Comparison of ENCODE assay signal across 12 cellular contexts in the genomic region with DNA sequence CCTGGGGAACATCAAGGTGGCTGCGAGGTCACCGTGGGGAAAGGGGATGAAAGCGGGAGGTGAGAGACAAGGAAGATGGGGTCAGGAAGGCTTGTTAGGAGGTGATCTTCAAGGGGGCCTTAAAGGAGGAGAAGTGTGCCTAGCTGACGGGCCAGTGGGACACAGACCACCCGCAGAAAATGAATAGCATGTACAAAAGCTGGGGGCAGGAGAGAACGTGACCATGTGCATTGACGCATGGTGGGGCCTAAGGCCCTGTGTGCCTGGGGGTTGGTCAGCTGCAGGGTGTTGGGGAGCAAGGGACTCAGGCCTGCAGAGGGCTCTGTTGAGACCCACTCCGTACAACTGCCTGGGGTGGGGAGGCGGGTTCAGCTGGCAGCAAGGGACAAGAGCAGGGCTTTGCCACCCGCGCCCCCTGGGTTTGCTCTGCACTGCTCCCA. TPM values are rescaled to one million over a fixed set of nuclear protein-coding genes. Genes with fewer than 3 reads are reported as not detected.
DNase-seq lines count a peak whose midpoint lies in the region; ATAC-seq and TF ChIP-seq lines count a peak whose summit lies in the region.
"Had no signal": no experiment of that assay in that cellular context is flagged by ENCODE, and none has a peak within 500 bp of the region (broad histone marks: within the 10 kb centered on the region; RNA-seq: fewer than 3 reads in every experiment).

No MANE protein-coding gene starts in this region.

- H3K36me3 Mint-ChIP-seq in T-helper 1 cell treated with Interleukin-12 subunit alpha and Interleukin-12 subunit beta and Interleukin-4 antibody, amounts not matched to agents 30 μg/mL and 1 μg/mL, for 36 hours (ENCODE audit: low read depth) = peaks cover 34% of the 10 kb centered on the region
- H3K36me3 Mint-ChIP-seq in central memory CD8-positive, alpha-beta T cell (ENCODE audit: insufficient read depth) = peaks cover 35% of the 10 kb centered on the region
- peaks cover 64% of the 10 kb centered on the region for H3K36me3 Mint-ChIP-seq in stimulated activated naive CD8-positive, alpha-beta T cell treated with anti-CD3 and anti-CD28 coated beads, Interleukin-15, Interleukin-2, amounts not matched to agents 100 ng/mL and 50 ng/mL, for 24 hours (ENCODE audit: low read depth)

- H3K27ac Mint-ChIP-seq in T-helper 1 cell treated with Interleukin-12 subunit alpha and Interleukin-12 subunit beta and Interleukin-4 antibody, amounts not matched to agents 30 μg/mL and 1 μg/mL, for 36 hours = peak overlapping the region; percentile 81
- peak overlapping the region; percentile 92 for H3K27ac Mint-ChIP-seq in central memory CD8-positive, alpha-beta T cell (ENCODE audit: low read depth)
- peak overlapping the region; percentile 94 for H3K27ac Mint-ChIP-seq in stimulated activated naive CD8-positive, alpha-beta T cell treated with anti-CD3 and anti-CD28 coated beads, Interleukin-15, Interleukin-2, amounts not matched to agents 100 ng/mL and 50 ng/mL, for 24 hours

- H3K4me3 ChIP-seq in NB4 (ENCODE audit: low read depth, low read length) = peak overlapping the region; percentile 44
- H3K4me3 ChIP-seq: A549, suprapubic skin had no signal

- H3K4me3 Mint-ChIP-seq in T-helper 1 cell treated with Interleukin-12 subunit alpha and Interleukin-12 subunit beta and Interleukin-4 antibody, amounts not matched to agents 30 μg/mL and 1 μg/mL, for 36 hours = peak overlapping the region; percentile 73
- H3K4me3 Mint-ChIP-seq in central memory CD8-positive, alpha-beta T cell = peak overlapping the region; percentile 46
- H3K4me3 Mint-ChIP-seq in stimulated activated naive CD8-positive, alpha-beta T cell treated with anti-CD3 and anti-CD28 coated beads, Interleukin-15, Interleukin-2, amounts not matched to agents 100 ng/mL and 50 ng/mL, for 24 hours = peak overlapping the region; percentile 66

- H3K27me3 Mint-ChIP-seq in T-helper 1 cell treated with Interleukin-12 subunit alpha and Interleukin-12 subunit beta and Interleukin-4 antibody, amounts not matched to agents 30 μg/mL and 1 μg/mL, for 36 hours (ENCODE audit: low read depth) = no peaks in the 10 kb centered on the region
- H3K27me3 Mint-ChIP-seq in central memory CD8-positive, alpha-beta T cell = no peaks in the 10 kb centered on the region
- H3K27me3 Mint-ChIP-seq in stimulated activated naive CD8-positive, alpha-beta T cell treated with anti-CD3 and anti-CD28 coated beads, Interleukin-15, Interleukin-2, amounts not matched to agents 100 ng/mL and 50 ng/mL, for 24 hours = no peaks in the 10 kb centered on the region

- ATAC-seq in central memory CD8-positive, alpha-beta T cell (replicated peaks; ENCODE audit: extremely low read depth, poor library complexity, severe bottlenecking) = no peak

- TF ChIP-seq POLR2A in NB4 (IDR thresholded peaks at IDR 0.05; ENCODE audit: extremely low read depth, insufficient read length) = no peak

- peaks cover 52% of the 10 kb centered on the region for H3K4me1 Mint-ChIP-seq in T-helper 1 cell treated with Interleukin-12 subunit alpha and Interleukin-12 subunit beta and Interleukin-4 antibody, amounts not matched to agents 30 μg/mL and 1 μg/mL, for 36 hours (ENCODE audit: low read depth)
- H3K4me1 Mint-ChIP-seq in central memory CD8-positive, alpha-beta T cell = peaks cover 51% of the 10 kb centered on the region
- H3K4me1 Mint-ChIP-seq in stimulated activated naive CD8-positive, alpha-beta T cell treated with anti-CD3 and anti-CD28 coated beads, Interleukin-15, Interleukin-2, amounts not matched to agents 100 ng/mL and 50 ng/mL, for 24 hours (ENCODE audit: low read depth) = peaks cover 75% of the 10 kb centered on the region

- TF ChIP-seq CTCF in NB4 (IDR thresholded peaks at IDR 0.05; ENCODE audit: low read depth, low read length) = peak; percentile 32

- no peaks in the 10 kb centered on the region for H3K9me3 Mint-ChIP-seq in T-helper 1 cell treated with Interleukin-12 subunit alpha and Interleukin-12 subunit beta and Interleukin-4 antibody, amounts not matched to agents 30 μg/mL and 1 μg/mL, for 36 hours
- H3K9me3 Mint-ChIP-seq in central memory CD8-positive, alpha-beta T cell = no peaks in the 10 kb centered on the region
- no peaks in the 10 kb centered on the region for H3K9me3 Mint-ChIP-seq in stimulated activated naive CD8-positive, alpha-beta T cell treated with anti-CD3 and anti-CD28 coated beads, Interleukin-15, Interleukin-2, amounts not matched to agents 100 ng/mL and 50 ng/mL, for 24 hours

- DNase-seq in T-helper 1 cell (no peak), NB4 (ENCODE audit: low read depth) (peak; percentile 86), HK-2 (ENCODE audit: unreplicated experiment) (no peak), NCI-H524 (lab: John Stamatoyannopoulos, UW) (no peak), mesenteric fat pad (ENCODE audit: low spot score) (no peak)
- no peak for DNase-seq in central memory CD8-positive, alpha-beta T cell (ENCODE audit: low spot score in 2 of 2)

RNA-seq across cellular contexts. Expression of a gene that starts 5.9 kb away (rescaled TPM):
- total RNA-seq in mesenteric fat pad = 51.4 TPM

RNA-seq across cellular contexts. Expression of a gene that starts 25.9 kb away (rescaled TPM):
- 1.2 TPM for total RNA-seq in mesenteric fat pad
- total RNA-seq: RPMI7951 had no signal

RNA-seq across cellular contexts. Expression of a gene that starts 41.3 kb away (rescaled TPM):
- 385 TPM for total RNA-seq in mesenteric fat pad

RNA-seq across cellular contexts. Expression of a gene that starts 55.7 kb away (rescaled TPM):
- not detected for total RNA-seq in mesenteric fat pad
- total RNA-seq: left lobe of liver, RPMI7951, suprapubic skin had no signal
